Comparison of ENCODE assay signal across 17 cellular contexts in genomic region chr15:93321881-93322282, GRCh38.
DNase-seq lines count a peak whose midpoint lies in the region; ATAC-seq, FAIRE-seq and TF ChIP-seq lines count a peak whose summit lies in the region.
"Had no signal": no experiment of that assay in that cellular context is flagged by ENCODE, and none has a peak within 500 bp of the region (broad histone marks: within the 10 kb centered on the region; RNA-seq: fewer than 3 reads in every experiment).

No MANE protein-coding gene starts in this region.

- H3K4me1 ChIP-seq in mesendoderm (ENCODE audit: control insufficient read depth, low read depth, low read length) = no peaks in the 10 kb centered on the region
- H3K4me1 ChIP-seq: parathyroid adenoma had no signal

- H3K27ac ChIP-seq in mesendoderm (ENCODE audit: low read depth, low read length) = no peak overlapping the region
- H3K27ac ChIP-seq: 22Rv1, parathyroid adenoma had no signal

- H2BK15ac ChIP-seq in mesendoderm (replicated peaks; ENCODE audit: low read depth) = no peak overlapping the region

- H3K18ac ChIP-seq in mesendoderm (ENCODE audit: low read length) = no peak overlapping the region

- WGBS in mesendoderm (ENCODE audit: extremely low coverage, insufficient coverage, low lambda C conversion rate) = no CpG with 5 or more reads among the region's 9 CpGs

- H3K79me1 ChIP-seq in mesendoderm (ENCODE audit: low read length) = no peaks in the 10 kb centered on the region

- H2AK5ac ChIP-seq in mesendoderm (ENCODE audit: low read length) = no peak overlapping the region

- ATAC-seq in HG03159 (IDR thresholded peaks at IDR 0.05; ENCODE audit: unreplicated experiment) (no peak), HG02571 (IDR thresholded peaks at IDR 0.05; ENCODE audit: unreplicated experiment) (no peak)
- ATAC-seq: K562 had no signal

- no peak overlapping the region for H3K4me2 ChIP-seq in mesendoderm (ENCODE audit: low read length)

- H3K23ac ChIP-seq in mesendoderm (ENCODE audit: low read length) = no peak overlapping the region

- H3K36me3 ChIP-seq in bronchial epithelial cell (ENCODE audit: control insufficient read depth, insufficient read depth, low read length) (no peaks in the 10 kb centered on the region), mesendoderm (ENCODE audit: control insufficient read depth, insufficient read depth, low read length) (no peaks in the 10 kb centered on the region)

- H3K4me3 ChIP-seq in bronchial epithelial cell (ENCODE audit: low read depth, low read length) (no peak overlapping the region), mesendoderm (ENCODE audit: low read length) (no peak overlapping the region)
- H3K4me3 ChIP-seq: K562 had no signal

- H3K79me2 ChIP-seq in mesendoderm (ENCODE audit: control insufficient read depth, insufficient read depth, low read length) = no peaks in the 10 kb centered on the region
- H3K79me2 ChIP-seq: parathyroid adenoma had no signal

- no peak overlapping the region for H3K4ac ChIP-seq in mesendoderm (ENCODE audit: low read depth, low read length)

- H3K56ac ChIP-seq in mesendoderm (ENCODE audit: low read length) = no peak overlapping the region

- no peak for FAIRE-seq in bronchial epithelial cell (lab: Jason Lieb, UNC)
- FAIRE-seq in urothelium cell line (lab: Jason Lieb, UNC) = peak; percentile 73
- FAIRE-seq: GM12892, K562 had no signal

- no peak overlapping the region for H2BK120ac ChIP-seq in mesendoderm (ENCODE audit: low read depth, low read length)

- H3K9ac ChIP-seq in mesendoderm (ENCODE audit: low read length) = no peak overlapping the region
- H3K9ac ChIP-seq: parathyroid adenoma had no signal

- H3K27me3 ChIP-seq in bronchial epithelial cell (ENCODE audit: control insufficient read depth, insufficient read depth, low read length) = no peaks in the 10 kb centered on the region
- H3K27me3 ChIP-seq in mesendoderm (ENCODE audit: insufficient read depth, low read length, poor library complexity) = no peaks in the 10 kb centered on the region

- H2BK5ac ChIP-seq in mesendoderm (ENCODE audit: low read length) = no peak overlapping the region

- no peak for TF ChIP-seq CTCF in bronchial epithelial cell (IDR thresholded peaks at IDR 0.05; ENCODE audit: insufficient read depth, low read length, severe bottlenecking)

- H4K8ac ChIP-seq in mesendoderm (ENCODE audit: low read depth, low read length) = no peak overlapping the region

- H4K5ac ChIP-seq in mesendoderm (ENCODE audit: low read length) = no peak overlapping the region

- DNase-seq in NCI-H146 (lab: John Stamatoyannopoulos, UW) (peak; percentile 18), NCI-H146 treated with DMSO at 0.1 percent for 48 hours (lab: John Stamatoyannopoulos, UW; ENCODE audit: unreplicated experiment) (no peak), bronchial epithelial cell (ENCODE audit: low read depth) (peak; percentile 61), mesendoderm (peak; percentile 22), urothelium cell line (ENCODE audit: low spot score) (peak; percentile 86), NK-92 (lab: John Stamatoyannopoulos, UW; ENCODE audit: unreplicated experiment) (no peak)
- DNase-seq: activated naive CD4-positive, alpha-beta T cell treated with Interleukin-2 at 50 U/mL for 16 hours; CD4-positive, CD25-positive, alpha-beta regulatory T cell; NCI-H1417 treated with DMSO at 0.1 percent for 48 hours; NCI-H510A; OCI-M1 had no signal

Comparison
In these comparisons a context has a peak if more than half of its experiments do, and no peak if none do; other contexts are left out.
1. DNase-seq: peak in NCI-H146 (single experiment), bronchial epithelial cell (single experiment), mesendoderm (single experiment) and urothelium cell line (single experiment); none in NCI-H146 treated with DMSO at 0.1 percent for 48 hours (single experiment) and NK-92 (single experiment).